ENCODE assay signal across 21 cellular contexts in genomic region chr2:235749121-235749780, GRCh38.
DNase-seq lines count a peak whose midpoint lies in the region; ATAC-seq and TF ChIP-seq lines count a peak whose summit lies in the region.
"Had no signal": no experiment of that assay in that cellular context is flagged by ENCODE, and none has a peak within 500 bp of the region (broad histone marks: within the 10 kb centered on the region; RNA-seq: fewer than 3 reads in every experiment).

No MANE protein-coding gene starts in this region.

- peak; percentile 40 for DNase-seq in HCEC 1CT
- peak; percentile 22 for DNase-seq in brain microvascular endothelial cell
- DNase-seq in iris pigment epithelial cell (ENCODE audit: low read depth), result peak; percentile 33
- DNase-seq in NCI-H524 treated with DMSO at 0.1 percent for 48 hours (lab: John Stamatoyannopoulos, UW), result no peak
- no peak for DNase-seq in NCI-H1105 treated with DMSO at 0.1 percent for 48 hours (lab: John Stamatoyannopoulos, UW)
- DNase-seq: activated CD4-positive, alpha-beta T cell treated with anti-CD3 and anti-CD28 coated beads, Interleukin-2, amount 50 U/mL, for 1 hour; activated T-cell treated with anti-CD3 and anti-CD28 coated beads, Interleukin-2, amount 50 U/mL, for 24 hours; adrenal gland; Caco-2; dorsolateral prefrontal cortex; H9; KG1; naive B cell; NCI-H146; Peyer's patch; stimulated activated naive CD4-positive, alpha-beta T cell had no signal

- ATAC-seq in stimulated activated memory B cell treated with anti-CD40 and anti-IgM and Interleukin-4, amounts not matched to agents 10 μg/mL and 1 μg/mL and 100 μg/mL, for 72 hours, result peak; percentile 10
- no peak for ATAC-seq in GM18505 (IDR thresholded peaks at IDR 0.05; ENCODE audit: unreplicated experiment)

- H3K36me3 ChIP-seq in brain microvascular endothelial cell (replicated peaks), result no peaks in the 10 kb centered on the region
- H3K36me3 ChIP-seq: adrenal gland had no signal

- no peak for TF ChIP-seq CTCF in brain microvascular endothelial cell (IDR thresholded peaks at IDR 0.05; ENCODE audit: low read depth, low read length, missing control alignments)

- no peaks in the 10 kb centered on the region for H3K4me1 Mint-ChIP-seq in stimulated activated memory B cell treated with anti-CD40 and anti-IgM and Interleukin-4, amounts not matched to agents 10 μg/mL and 1 μg/mL and 100 μg/mL, for 72 hours
- H3K4me1 Mint-ChIP-seq: naive B cell had no signal

- H3K36me3 Mint-ChIP-seq in stimulated activated memory B cell treated with anti-CD40 and anti-IgM and Interleukin-4, amounts not matched to agents 10 μg/mL and 1 μg/mL and 100 μg/mL, for 72 hours, result no peaks in the 10 kb centered on the region
- H3K36me3 Mint-ChIP-seq: naive B cell had no signal

- H3K27ac ChIP-seq in brain microvascular endothelial cell, result no peak overlapping the region
- H3K27ac ChIP-seq: adrenal gland, right atrium auricular region, vagina had no signal

- no peak for TF ChIP-seq POLR2A in GM18505 (IDR thresholded peaks at IDR 0.05; ENCODE audit: borderline replicate concordance, extremely low read depth, insufficient read depth, insufficient read length)

- H3K27ac Mint-ChIP-seq in stimulated activated memory B cell treated with anti-CD40 and anti-IgM and Interleukin-4, amounts not matched to agents 10 μg/mL and 1 μg/mL and 100 μg/mL, for 72 hours, result no peak overlapping the region
- H3K27ac Mint-ChIP-seq: activated T-cell treated with anti-CD3 and anti-CD28 coated beads, Interleukin-2, amount 50 U/mL, for 24 hours; H9; naive B cell; T-helper 2 cell treated with Interferon-gamma antibody and Interleukin-4, amounts not matched to agents 5 μg/mL and 100 μg/mL, for 36 hours had no signal

- in situ Hi-C loops in brain microvascular endothelial cell (cut with HindIII; ENCODE audit: low pct_ligation_motif_present, low sequenced_read_pairs), result no loop called here

- H3K9me3 Mint-ChIP-seq in stimulated activated memory B cell treated with anti-CD40 and anti-IgM and Interleukin-4, amounts not matched to agents 10 μg/mL and 1 μg/mL and 100 μg/mL, for 72 hours, result no peaks in the 10 kb centered on the region
- H3K9me3 Mint-ChIP-seq: activated T-cell treated with anti-CD3 and anti-CD28 coated beads, Interleukin-2, amount 50 U/mL, for 24 hours; H9; naive B cell; T-helper 2 cell treated with Interferon-gamma antibody and Interleukin-4, amounts not matched to agents 5 μg/mL and 100 μg/mL, for 36 hours had no signal

- no peaks in the 10 kb centered on the region for H3K27me3 ChIP-seq in brain microvascular endothelial cell (replicated peaks)
- H3K27me3 ChIP-seq: adrenal gland, dorsolateral prefrontal cortex, Peyer's patch, right atrium auricular region, vagina had no signal

- no peak overlapping the region for H3K4me3 ChIP-seq in brain microvascular endothelial cell (ENCODE audit: low read depth, low read length)
- H3K4me3 ChIP-seq: adrenal gland, dorsolateral prefrontal cortex, Peyer's patch, right atrium auricular region, vagina had no signal

- no peak overlapping the region for H3K4me3 Mint-ChIP-seq in stimulated activated memory B cell treated with anti-CD40 and anti-IgM and Interleukin-4, amounts not matched to agents 10 μg/mL and 1 μg/mL and 100 μg/mL, for 72 hours
- H3K4me3 Mint-ChIP-seq: activated T-cell treated with anti-CD3 and anti-CD28 coated beads, Interleukin-2, amount 50 U/mL, for 24 hours; H9; naive B cell; T-helper 2 cell treated with Interferon-gamma antibody and Interleukin-4, amounts not matched to agents 5 μg/mL and 100 μg/mL, for 36 hours had no signal

- peaks cover 48% of the 10 kb centered on the region for H3K27me3 Mint-ChIP-seq in stimulated activated memory B cell treated with anti-CD40 and anti-IgM and Interleukin-4, amounts not matched to agents 10 μg/mL and 1 μg/mL and 100 μg/mL, for 72 hours

Comparison
In these comparisons a context has a peak if more than half of its experiments do, and no peak if none do; other contexts are left out.
1. DNase-seq: peak in HCEC 1CT (single experiment), brain microvascular endothelial cell (single experiment) and iris pigment epithelial cell (single experiment); none in NCI-H524 treated with DMSO at 0.1 percent for 48 hours (single experiment) and NCI-H1105 treated with DMSO at 0.1 percent for 48 hours (single experiment).